17 cellular contexts compared by ENCODE assay signal in genomic region chr6:35178932-35179832, GRCh38. TPM values are rescaled to one million over a fixed set of nuclear protein-coding genes. Genes with fewer than 3 reads are reported as not detected.
DNase-seq lines count a peak whose midpoint lies in the region; ATAC-seq and TF ChIP-seq lines count a peak whose summit lies in the region.
"Had no signal": no experiment of that assay in that cellular context is flagged by ENCODE, and none has a peak within 500 bp of the region (broad histone marks: within the 10 kb centered on the region; RNA-seq: fewer than 3 reads in every experiment).

No MANE protein-coding gene starts in this region.

- TF ChIP-seq CTCF in GM12865 (IDR thresholded peaks at IDR 0.05; ENCODE audit: insufficient read depth, low read depth, low read length, missing control alignments) (peak; percentile 26), HEK293 (tag by site-specific recombination; IDR thresholded peaks at IDR 0.05) (peak; percentile 25; the same call in 1 of the 2 replicates), WTC11 (IDR thresholded peaks at IDR 0.05) (no peak), neural crest cell (conservative IDR thresholded peaks at IDR 0.05) (no peak), BE2C (IDR thresholded peaks at IDR 0.05; ENCODE audit: low read depth, low read length) (no peak)

- H3K9me3 ChIP-seq in HEK293 (ENCODE audit: control insufficient read depth, insufficient read depth, low read depth, low read length) (no peaks in the 10 kb centered on the region), BE2C (no peaks in the 10 kb centered on the region)
- H3K9me3 ChIP-seq: gastrocnemius medialis had no signal

- peaks cover 5% of the 10 kb centered on the region; the same call in 1 of the 2 replicates for H3K4me1 Mint-ChIP-seq in WTC11
- peaks cover 25% of the 10 kb centered on the region for H3K4me1 Mint-ChIP-seq in neural crest cell

- H3K4me3 Mint-ChIP-seq in WTC11 (no peak overlapping the region), neural crest cell (no peak overlapping the region)
- H3K4me3 Mint-ChIP-seq: T-helper 1 cell treated with Interleukin-12 subunit alpha and Interleukin-12 subunit beta and Interleukin-4 antibody, amounts not matched to agents 30 μg/mL and 1 μg/mL, for 36 hours had no signal

- H3K4me1 ChIP-seq in HEK293 (ENCODE audit: control insufficient read depth, insufficient read depth, low read length) (peaks cover 8% of the 10 kb centered on the region), BE2C (no peaks in the 10 kb centered on the region)

- H3K27me3 ChIP-seq in BE2C, result 0 out of 2 replicates have a peak, but pooled peaks cover under 1% of the 10 kb centered on the region

- H3K27ac ChIP-seq in HEK293 (ENCODE audit: extremely low read depth, low read depth, low read length), result no peak overlapping the region
- H3K27ac ChIP-seq: gastrocnemius medialis, RWPE1 had no signal

- H3K36me3 ChIP-seq in HEK293 (ENCODE audit: control insufficient read depth in 2 of 2, insufficient read depth in 1 of 2, low read length in 2 of 2) (no peaks in the 10 kb centered on the region), BE2C (no peaks in the 10 kb centered on the region)
- H3K36me3 ChIP-seq: gastrocnemius medialis had no signal

- H3K27ac Mint-ChIP-seq in WTC11 (no peak overlapping the region), neural crest cell (ENCODE audit: unreplicated experiment) (peak overlapping the region; percentile 72)
- H3K27ac Mint-ChIP-seq: T-helper 1 cell treated with Interleukin-12 subunit alpha and Interleukin-12 subunit beta and Interleukin-4 antibody, amounts not matched to agents 30 μg/mL and 1 μg/mL, for 36 hours had no signal

- ATAC-seq in WTC11 (peak; percentile 79), GM21390 (IDR thresholded peaks at IDR 0.05; ENCODE audit: unreplicated experiment) (no peak), HG03280 (IDR thresholded peaks at IDR 0.05; ENCODE audit: unreplicated experiment) (no peak)
- ATAC-seq: gastrocnemius medialis had no signal

- H3K36me3 Mint-ChIP-seq in WTC11, result no peaks in the 10 kb centered on the region
- no peaks in the 10 kb centered on the region for H3K36me3 Mint-ChIP-seq in neural crest cell (ENCODE audit: low read depth)

- H3K9me3 Mint-ChIP-seq in WTC11 (no peaks in the 10 kb centered on the region), neural crest cell (peaks cover 3% of the 10 kb centered on the region)
- H3K9me3 Mint-ChIP-seq: T-helper 1 cell treated with Interleukin-12 subunit alpha and Interleukin-12 subunit beta and Interleukin-4 antibody, amounts not matched to agents 30 μg/mL and 1 μg/mL, for 36 hours had no signal

- POLR2A ChIA-PET in HEK293 (lab: Yijun Ruan, JAX), result interaction anchor here (0.6 kb wide), 1 partner anchor 482 kb away, joined by 3 read pairs; the partner anchor contains the start of gene ILRUN
- POLR2A ChIA-PET in WTC11 (lab: Charles Lee), result interaction anchor here (1.2 kb wide), 1 partner anchor 61 kb away, joined by 4 read pairs; no protein-coding TSS in a partner anchor

- H3K27me3 Mint-ChIP-seq in WTC11 (ENCODE audit: low read depth), result peaks cover 11% of the 10 kb centered on the region
- H3K27me3 Mint-ChIP-seq in neural crest cell (ENCODE audit: low read depth), result peaks cover 2% of the 10 kb centered on the region

- no peak overlapping the region for H3K4me3 ChIP-seq in GM12865 (ENCODE audit: low read depth, low read length)
- H3K4me3 ChIP-seq in HEK293 (ENCODE audit: low read depth, low read length), result no peak overlapping the region
- no peak overlapping the region for H3K4me3 ChIP-seq in BE2C (ENCODE audit: low read depth, low read length)
- H3K4me3 ChIP-seq: gastrocnemius medialis had no signal

- DNase-seq in GM12865 (ENCODE audit: low read depth), result peak; percentile 73
- DNase-seq in WTC11 (ENCODE audit: low spot score), result peak; percentile 35
- no peak for DNase-seq in neural crest cell (ENCODE audit: low read depth, low spot score)
- DNase-seq in BE2C, result no peak
- DNase-seq in C1 segment of cervical spinal cord (lab: John Stamatoyannopoulos, UW), result no peak
- DNase-seq: activated CD4-positive, alpha-beta T cell treated with anti-CD3 and anti-CD28 coated beads, Interleukin-2, amount 50 U/mL, for 4 hours; activated effector memory CD4-positive, alpha-beta T cell treated with anti-CD3 and anti-CD28 coated beads, Interleukin-2, amount 50 U/mL, for 16 hours; gastrocnemius medialis; NCI-H1417 treated with DMSO at 0.1 percent for 48 hours; NCI-H524 treated with DMSO at 0.1 percent for 48 hours; stimulated activated CD4-positive, alpha-beta T cell treated with anti-CD3 and anti-CD28 coated beads, Interleukin-2, amount 100 ng/mL, for 24 hours had no signal

- CTCF ChIA-PET in HEK293 (lab: Yijun Ruan, JAX) (interaction anchor here (0.6 to 2.2 kb wide), 6 partner anchors 20 to 946 kb away, joined by 3 to 16 read pairs (median 5); no protein-coding TSS in a partner anchor), WTC11 (lab: Charles Lee) (interaction anchor here (0.6 to 1.4 kb wide), 14 partner anchors 9 to 229 kb away, joined by 3 to 7 read pairs (median 4); partner anchors contain the start of gene SCUBE3)

TF ChIP-seq in HEK293, 187 proteins besides CTCF, POLR2A, EP300 and RAD21 (continues in another document):
- TF ChIP-seq ZBTB49 (tag by site-specific recombination; IDR thresholded peaks at IDR 0.05; ENCODE audit: low read depth) (no peak), ZNF140 (tag by site-specific recombination; IDR thresholded peaks at IDR 0.05) (no peak), ZSCAN16 (tag by site-specific recombination; IDR thresholded peaks at IDR 0.05) (no peak), KLF10 (tag by site-specific recombination; IDR thresholded peaks at IDR 0.05) (no peak), ZFHX2 (tag by site-specific recombination; conservative IDR thresholded peaks at IDR 0.05) (peak; percentile 84)

TF ChIP-seq in WTC11, 78 proteins besides CTCF, POLR2A, EP300 and RAD21 (continues in another document):
- TF ChIP-seq MYBL2 (CRISPR knock-in tag; IDR thresholded peaks at IDR 0.05) (no peak), GABPB1 (CRISPR knock-in tag; IDR thresholded peaks at IDR 0.05) (no peak), MLX (CRISPR knock-in tag; IDR thresholded peaks at IDR 0.05) (no peak), CDX4 (CRISPR knock-in tag; IDR thresholded peaks at IDR 0.05; ENCODE audit: borderline replicate concordance) (no peak), ZNF512 (CRISPR knock-in tag; IDR thresholded peaks at IDR 0.05; ENCODE audit: borderline replicate concordance) (no peak), USF1 (CRISPR knock-in tag; IDR thresholded peaks at IDR 0.05) (no peak), ZNF416 (CRISPR knock-in tag; IDR thresholded peaks at IDR 0.05) (no peak), ZNF317 (CRISPR knock-in tag; IDR thresholded peaks at IDR 0.05; ENCODE audit: borderline replicate concordance, low read depth) (no peak), FOXP4 (CRISPR knock-in tag; IDR thresholded peaks at IDR 0.05) (no peak)

RNA-seq across cellular contexts. Expression of gene SCUBE3, which starts 34.6 kb away (rescaled TPM):
- 1.6 to 2.1 TPM (median 1.8 TPM) in 3 replicates for total RNA-seq in WTC11 (2021)
- total RNA-seq in neural crest cell, result 22.2 and 22.5 TPM in 2 replicates
- 0.12 TPM for polyA plus RNA-seq in BE2C (2012; ENCODE audit: insufficient read depth, insufficient read length, low read depth)

RNA-seq across cellular contexts. Expression of gene TCP11, which starts 38.0 kb away (rescaled TPM):
- total RNA-seq in WTC11 (2021) (not detected in 3 replicates), neural crest cell (not detected in 2 replicates)
- polyA plus RNA-seq in BE2C (2012; ENCODE audit: insufficient read depth, insufficient read length, low read depth), result not detected
- polyA plus RNA-seq: keratinocyte had no signal

Comparison
In these comparisons a context has a peak if more than half of its experiments do, and no peak if none do; other contexts are left out.
1. DNase-seq: peak in GM12865 (single experiment) and WTC11 (single experiment); none in neural crest cell (single experiment), BE2C (single experiment) and C1 segment of cervical spinal cord (0 of 14).
2. CTCF ChIP-seq: peak in GM12865 (single experiment) and HEK293 (single experiment); none in WTC11 (single experiment), neural crest cell (single experiment) and BE2C (single experiment).